ENCODE assay signal across 28 cellular contexts in genomic region chr20:11948809-11949208, GRCh38.
"Had no signal": no experiment of that assay in that cellular context is flagged by ENCODE, and none has a peak within 500 bp of the region (broad histone marks: within the 10 kb centered on the region; RNA-seq: fewer than 3 reads in every experiment).

No MANE protein-coding gene starts in this region.

- DNase-seq: naive thymus-derived CD4-positive, alpha-beta T cell; natural killer cell; occipital lobe; ovary; posterior cingulate gyrus; psoas muscle; right cardiac atrium; stimulated activated CD4-positive, alpha-beta T cell treated with anti-CD3 and anti-CD28 coated beads, Interleukin-15, amount 100 ng/mL, for 24 hours; stimulated activated CD4-positive, alpha-beta T cell treated with anti-CD3 and anti-CD28 coated beads, Interleukin-2, amount 100 ng/mL, for 24 hours; stimulated activated CD4-positive, alpha-beta T cell treated with anti-CD3 and anti-CD28 coated beads, Interleukin-2, amount 100 ng/mL, for 48 hours; stimulated activated CD4-positive, alpha-beta T cell treated with anti-CD3 and anti-CD28 coated beads, Interleukin-4, amount 100 ng/mL, for 24 hours; stimulated activated naive B cell treated with anti-CD40 and anti-IgM and Interleukin-4, amounts not matched to agents 10 μg/mL and 1 μg/mL and 100 μg/mL, for 72 hours; stimulated activated naive CD4-positive, alpha-beta T cell treated with Interleukin-2 at 50 U/mL for 16 hours; stomach; thyroid gland; trophoblast cell; upper lobe of left lung; uterus had no signal

- H2AFZ ChIP-seq: neural progenitor cell, parathyroid adenoma had no signal

- H3K27ac ChIP-seq: neural progenitor cell, ovary, parathyroid adenoma, psoas muscle, skin epidermis, stomach, thoracic aorta, thyroid gland, tibial nerve, upper lobe of left lung, uterus had no signal

- H3K27me3 Mint-ChIP-seq: naive thymus-derived CD4-positive, alpha-beta T cell; progenitor cell of endocrine pancreas; stimulated activated naive B cell treated with anti-CD40 and anti-IgM and Interleukin-4, amounts not matched to agents 10 μg/mL and 1 μg/mL and 100 μg/mL, for 72 hours; stimulated activated naive CD8-positive, alpha-beta T cell treated with anti-CD3 and anti-CD28 coated beads, Interleukin-15, Interleukin-2, amounts not matched to agents 100 ng/mL and 50 ng/mL, for 24 hours had no signal

- H3K4me1 Mint-ChIP-seq: naive thymus-derived CD4-positive, alpha-beta T cell; natural killer cell; nephron; neural progenitor cell; stimulated activated effector memory CD8-positive, alpha-beta T cell treated with anti-CD3 and anti-CD28 coated beads, Interleukin-12 subunit alpha, Interleukin-12 subunit beta, amount 100 ng/mL, for 72 hours; stimulated activated naive B cell treated with anti-CD40 and anti-IgM and Interleukin-4, amounts not matched to agents 10 μg/mL and 1 μg/mL and 100 μg/mL, for 72 hours had no signal

- H3K4me3 ChIP-seq: neural progenitor cell, ovary, psoas muscle, skin epidermis, stomach, thoracic aorta, thyroid gland, tibial nerve, upper lobe of left lung, uterus had no signal

- H3K36me3 ChIP-seq: neural progenitor cell, ovary, stomach, thoracic aorta, thyroid gland, tibial nerve, upper lobe of left lung, uterus had no signal

- H3K9ac ChIP-seq: neural progenitor cell, parathyroid adenoma had no signal

- H3K27ac Mint-ChIP-seq: naive thymus-derived CD4-positive, alpha-beta T cell; natural killer cell; nephron; neural progenitor cell; progenitor cell of endocrine pancreas; stimulated activated effector memory CD8-positive, alpha-beta T cell treated with anti-CD3 and anti-CD28 coated beads, Interleukin-12 subunit alpha, Interleukin-12 subunit beta, amount 100 ng/mL, for 72 hours; stimulated activated naive B cell treated with anti-CD40 and anti-IgM and Interleukin-4, amounts not matched to agents 10 μg/mL and 1 μg/mL and 100 μg/mL, for 72 hours; stimulated activated naive CD8-positive, alpha-beta T cell treated with anti-CD3 and anti-CD28 coated beads, Interleukin-15, Interleukin-2, amounts not matched to agents 100 ng/mL and 50 ng/mL, for 24 hours had no signal

- H3K4me3 Mint-ChIP-seq: naive thymus-derived CD4-positive, alpha-beta T cell; natural killer cell; nephron; neural progenitor cell; stimulated activated effector memory CD8-positive, alpha-beta T cell treated with anti-CD3 and anti-CD28 coated beads, Interleukin-12 subunit alpha, Interleukin-12 subunit beta, amount 100 ng/mL, for 72 hours; stimulated activated naive B cell treated with anti-CD40 and anti-IgM and Interleukin-4, amounts not matched to agents 10 μg/mL and 1 μg/mL and 100 μg/mL, for 72 hours; stimulated activated naive CD8-positive, alpha-beta T cell treated with anti-CD3 and anti-CD28 coated beads, Interleukin-15, Interleukin-2, amounts not matched to agents 100 ng/mL and 50 ng/mL, for 24 hours had no signal

- H3K9me3 ChIP-seq: ovary, psoas muscle, thoracic aorta, thyroid gland, upper lobe of left lung, uterus had no signal

- H3K4me2 ChIP-seq: neural progenitor cell had no signal

- H3K36me3 Mint-ChIP-seq: naive thymus-derived CD4-positive, alpha-beta T cell; natural killer cell; neural progenitor cell; stimulated activated effector memory CD8-positive, alpha-beta T cell treated with anti-CD3 and anti-CD28 coated beads, Interleukin-12 subunit alpha, Interleukin-12 subunit beta, amount 100 ng/mL, for 72 hours; stimulated activated naive B cell treated with anti-CD40 and anti-IgM and Interleukin-4, amounts not matched to agents 10 μg/mL and 1 μg/mL and 100 μg/mL, for 72 hours had no signal

- H3K27me3 ChIP-seq: neural progenitor cell, ovary, stomach, thyroid gland, tibial nerve, upper lobe of left lung, uterus had no signal

- H3K9me3 Mint-ChIP-seq: natural killer cell, nephron, neural progenitor cell had no signal

- H3K79me2 ChIP-seq: parathyroid adenoma had no signal

- ATAC-seq: naive thymus-derived CD4-positive, alpha-beta T cell; natural killer cell; psoas muscle; right cardiac atrium; sciatic nerve; stimulated activated effector memory CD8-positive, alpha-beta T cell treated with anti-CD3 and anti-CD28 coated beads, Interleukin-12 subunit alpha, Interleukin-12 subunit beta, amount 100 ng/mL, for 72 hours; stimulated activated naive B cell treated with anti-CD40 and anti-IgM and Interleukin-4, amounts not matched to agents 10 μg/mL and 1 μg/mL and 100 μg/mL, for 72 hours had no signal

- H3K4me1 ChIP-seq: neural progenitor cell, parathyroid adenoma, psoas muscle, stomach, thyroid gland, tibial nerve, upper lobe of left lung, uterus had no signal
